Comparison of ENCODE assay signal across 8 cellular contexts in the genomic region with DNA sequence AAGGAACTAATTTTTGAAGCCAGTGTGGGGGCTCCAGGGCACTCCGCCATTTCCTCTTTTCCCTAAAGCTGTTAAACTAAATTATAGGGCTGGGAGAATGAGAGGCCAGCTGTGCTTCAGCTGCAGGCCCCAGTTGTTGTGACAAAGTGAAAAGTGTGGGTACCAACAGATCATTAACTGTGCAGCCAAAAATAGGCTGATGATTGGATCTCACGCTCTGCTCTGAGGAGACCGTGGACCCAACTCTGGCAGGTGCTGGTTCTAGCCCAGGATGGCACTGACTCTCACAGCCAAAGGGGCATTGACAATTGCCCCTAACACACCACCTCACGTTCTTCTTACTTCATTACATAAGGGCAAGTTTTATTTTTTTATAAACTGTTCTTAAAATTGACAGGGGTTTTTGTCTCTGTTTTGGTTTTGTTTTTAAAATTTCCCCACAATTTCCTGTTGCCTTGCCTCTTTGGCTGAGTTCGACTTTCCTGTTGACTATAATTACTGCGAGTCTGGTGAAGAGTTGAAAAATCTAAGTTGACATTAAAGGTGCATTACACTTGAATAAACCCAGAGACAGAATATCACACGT.
DNase-seq lines count a peak whose midpoint lies in the region; ATAC-seq and TF ChIP-seq lines count a peak whose summit lies in the region.

No MANE protein-coding gene starts in this region.

- peaks cover 0 to 2% (median 0%) of the 10 kb centered on the region in 3 donors for H3K36me3 Mint-ChIP-seq in CD8-positive, alpha-beta memory T cell
- no peaks in the 10 kb centered on the region for H3K36me3 Mint-ChIP-seq in CD14-positive monocyte

- peak overlapping the region; percentile 31 to 83 (median 52) for H3K4me3 Mint-ChIP-seq in CD8-positive, alpha-beta memory T cell
- H3K4me3 Mint-ChIP-seq in CD14-positive monocyte = no peak overlapping the region

- H3K4me1 Mint-ChIP-seq in CD8-positive, alpha-beta memory T cell = peaks cover 82 to 95% (median 94%) of the 10 kb centered on the region in 3 donors
- no peaks in the 10 kb centered on the region for H3K4me1 Mint-ChIP-seq in CD14-positive monocyte

- CTCF ChIA-PET in CD8-positive, alpha-beta memory T cell (lab: Charles Lee) = interaction anchor here (0.9 to 3.0 kb wide), 13 partner anchors 9 to 458 kb away, joined by 3 to 18 read pairs (median 5); a partner anchor contains a TSS

- H3K27ac Mint-ChIP-seq in CD8-positive, alpha-beta memory T cell = peak overlapping the region; percentile 93 to 99 (median 98)
- peak overlapping the region in 1 of 7 donors; percentile 4 for H3K27ac Mint-ChIP-seq in CD14-positive monocyte

- no peaks in the 10 kb centered on the region for H3K27me3 Mint-ChIP-seq in CD8-positive, alpha-beta memory T cell
- H3K27me3 Mint-ChIP-seq in CD14-positive monocyte (ENCODE audit: low read depth in 3 of 3) = peaks cover 1 to 3% (median 2%) of the 10 kb centered on the region in 3 donors

- no peaks in the 10 kb centered on the region for H3K9me3 ChIP-seq in CD8-positive, alpha-beta memory T cell (ENCODE audit: low read length)

- H3K27me3 ChIP-seq in CD8-positive, alpha-beta memory T cell (ENCODE audit: insufficient read depth, low read length, poor library complexity, severe bottlenecking) = no peaks in the 10 kb centered on the region

- peak overlapping the region; percentile 83 for H3K27ac ChIP-seq in CD8-positive, alpha-beta memory T cell (ENCODE audit: low read depth, low read length)

- peaks cover 69% of the 10 kb centered on the region for H3K4me1 ChIP-seq in CD8-positive, alpha-beta memory T cell (ENCODE audit: insufficient read depth, low read length)

- TF ChIP-seq CTCF in CD14-positive monocyte (IDR thresholded peaks at IDR 0.05) = no peak

- peak overlapping the region; percentile 41 for H3K4me3 ChIP-seq in CD8-positive, alpha-beta memory T cell (ENCODE audit: low read length)

- intact Hi-C loops in CD14-positive monocyte (cut with micrococcal nuclease) = no loop called here

- ATAC-seq in GM19328 (IDR thresholded peaks at IDR 0.05; ENCODE audit: unreplicated experiment) = peak; percentile 76
- ATAC-seq in HG03095 (IDR thresholded peaks at IDR 0.05; ENCODE audit: unreplicated experiment) = peak; percentile 52

- POLR2A ChIA-PET in CD8-positive, alpha-beta memory T cell (lab: Charles Lee) = interaction anchor here (0.8 to 1.6 kb wide), 6 partner anchors 12 to 458 kb away, joined by 3 to 8 read pairs (median 3); a partner anchor contains a TSS

- H3K9me3 Mint-ChIP-seq in CD8-positive, alpha-beta memory T cell = no peaks in the 10 kb centered on the region
- peaks cover 0 to 12% (median 2%) of the 10 kb centered on the region in 7 donors for H3K9me3 Mint-ChIP-seq in CD14-positive monocyte

- H3K36me3 ChIP-seq in CD8-positive, alpha-beta memory T cell (ENCODE audit: insufficient read depth, low read length) = no peaks in the 10 kb centered on the region

- DNase-seq in CD8-positive, alpha-beta memory T cell = peak in 3 of 5 donors; percentile 55 to 77 (median 76)
- peak; percentile 33 for DNase-seq in activated effector memory CD4-positive, alpha-beta T cell treated with Interleukin-2 at 50 U/mL for 16 hours
- DNase-seq in retina = no peak
- no peak for DNase-seq in NCI-H2227 treated with DMSO at 0.1 percent for 48 hours (lab: John Stamatoyannopoulos, UW)
- DNase-seq in DMS114 treated with DMSO at 0.1 percent for 48 hours (lab: John Stamatoyannopoulos, UW; ENCODE audit: unreplicated experiment) = no peak
- no peak for DNase-seq in CD14-positive monocyte (ENCODE audit: low spot score)

Comparison
In these comparisons a context has a peak if more than half of its experiments do, and no peak if none do; other contexts are left out.
1. DNase-seq: peak in CD8-positive, alpha-beta memory T cell (3 of 5) and activated effector memory CD4-positive, alpha-beta T cell treated with Interleukin-2 at 50 U/mL for 16 hours (single experiment); none in retina (single experiment), NCI-H2227 treated with DMSO at 0.1 percent for 48 hours (single experiment), DMS114 treated with DMSO at 0.1 percent for 48 hours (single experiment) and CD14-positive monocyte (single experiment).
2. H3K4me3 Mint-ChIP-seq: peak in CD8-positive, alpha-beta memory T cell (7 of 7); none in CD14-positive monocyte (0 of 2).